Comparison of ENCODE assay signal across 1 cellular context in genomic region chr2:230947908-230948365, GRCh38.
TF ChIP-seq lines count a peak whose summit lies in the region.

No MANE protein-coding gene starts in this region.

TF ChIP-seq in GM12878, 131 proteins besides CTCF, POLR2A, EP300 and RAD21 (continued from another document):
- TF ChIP-seq RELB (IDR thresholded peaks at IDR 0.05; ENCODE audit: low read depth) (0 out of 2 replicates have a peak, but pooled peaks have one; percentile 58), NFIC (IDR thresholded peaks at IDR 0.05; ENCODE audit: low read depth, low read length) (no peak), TCF3 (IDR thresholded peaks at IDR 0.05; ENCODE audit: borderline replicate concordance, insufficient read depth, low read depth, low read length) (peak; percentile 94)
